18 cellular contexts compared by ENCODE assay signal in the genomic region with DNA sequence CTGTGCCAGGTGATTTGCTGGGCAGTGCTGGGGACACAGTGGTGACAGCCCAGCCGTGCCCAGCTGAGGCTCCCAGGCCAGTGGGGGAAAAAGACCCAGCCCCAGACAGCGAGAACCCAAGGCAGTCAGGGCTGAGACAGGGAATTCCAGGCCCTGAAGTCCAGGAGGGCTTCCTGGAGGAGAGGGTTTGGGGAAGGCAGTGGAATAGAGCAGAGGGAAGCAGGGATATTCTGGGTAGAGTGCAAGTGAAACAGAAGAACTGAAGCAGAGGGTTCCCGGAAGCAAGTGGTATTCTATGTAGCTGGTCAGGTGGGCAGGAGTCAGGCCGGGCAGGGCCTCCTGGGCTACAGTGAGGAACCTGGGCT. TPM values are rescaled to one million over a fixed set of nuclear protein-coding genes. Genes with fewer than 3 reads are reported as not detected.
"Had no signal": no experiment of that assay in that cellular context is flagged by ENCODE, and none has a peak within 500 bp of the region (broad histone marks: within the 10 kb centered on the region; RNA-seq: fewer than 3 reads in every experiment).

No MANE protein-coding gene starts in this region.

- H3K4me1 ChIP-seq: breast epithelium had no signal

- ATAC-seq: activated T-cell treated with anti-CD3 and anti-CD28 coated beads, Interleukin-2, amount 50 U/mL, for 4 hours; esophagus mucosa; left cardiac atrium; naive thymus-derived CD8-positive, alpha-beta T cell had no signal

- H3K4me2 ChIP-seq: SK-N-SH had no signal

- DNase-seq: activated CD4-positive, alpha-beta T cell treated with anti-CD3 and anti-CD28 coated beads, Interleukin-2, amount 50 U/mL, for 48 hours; activated CD4-positive, CD25-positive, alpha-beta regulatory T cell treated with anti-CD3 and anti-CD28 coated beads, Interleukin-2, amount 50 U/mL, for 72 hours; activated gamma-delta T cell treated with Interleukin-2 at 50 U/mL for 16 hours; activated naive CD8-positive, alpha-beta T cell treated with anti-CD3 and anti-CD28 coated beads, Interleukin-2, amount 10 ng/mL, durations not matched to agents 7 days and 5 days; activated T-cell treated with anti-CD3 and anti-CD28 coated beads, Interleukin-2, amount 50 U/mL, for 4 hours; anterior cingulate cortex; left cardiac atrium; naive thymus-derived CD8-positive, alpha-beta T cell; SK-N-SH had no signal

- H3K27ac Mint-ChIP-seq: activated naive CD8-positive, alpha-beta T cell treated with anti-CD3 and anti-CD28 coated beads, Interleukin-2, amount 10 ng/mL, durations not matched to agents 7 days and 5 days had no signal

- H3K9me3 ChIP-seq: breast epithelium, right atrium auricular region, SK-N-SH, tibial nerve had no signal

- H3K4me3 ChIP-seq: breast epithelium, lung, right atrium auricular region, skin epidermis, tibial nerve had no signal

- H3K9ac ChIP-seq: SK-N-SH had no signal

- H3K36me3 ChIP-seq: breast epithelium, right atrium auricular region, tibial nerve had no signal

- H3K27ac ChIP-seq: breast epithelium, right atrium auricular region, skin epidermis, tibial nerve had no signal

- H3K36me3 Mint-ChIP-seq: activated naive CD8-positive, alpha-beta T cell treated with anti-CD3 and anti-CD28 coated beads, Interleukin-2, amount 10 ng/mL, durations not matched to agents 7 days and 5 days; naive thymus-derived CD8-positive, alpha-beta T cell had no signal

- H3K27me3 ChIP-seq: breast epithelium, right atrium auricular region, tibial nerve had no signal

- H3K4me3 Mint-ChIP-seq: activated naive CD8-positive, alpha-beta T cell treated with anti-CD3 and anti-CD28 coated beads, Interleukin-2, amount 10 ng/mL, durations not matched to agents 7 days and 5 days; activated T-cell treated with anti-CD3 and anti-CD28 coated beads, Interleukin-2, amount 50 U/mL, for 4 hours; naive thymus-derived CD8-positive, alpha-beta T cell had no signal

- H3K9me2 ChIP-seq: SK-N-SH had no signal

- H3K9me3 Mint-ChIP-seq: activated naive CD8-positive, alpha-beta T cell treated with anti-CD3 and anti-CD28 coated beads, Interleukin-2, amount 10 ng/mL, durations not matched to agents 7 days and 5 days; activated T-cell treated with anti-CD3 and anti-CD28 coated beads, Interleukin-2, amount 50 U/mL, for 4 hours; naive thymus-derived CD8-positive, alpha-beta T cell had no signal

RNA-seq across cellular contexts. Expression of a gene that starts 1.3 kb away (rescaled TPM):
- total RNA-seq: activated naive CD8-positive, alpha-beta T cell treated with anti-CD3 and anti-CD28 coated beads, Interleukin-2, amount 10 ng/mL, durations not matched to agents 7 days and 5 days; activated T-cell treated with anti-CD3 and anti-CD28 coated beads, Interleukin-2, amount 50 U/mL, for 4 hours; breast epithelium; chondrocyte; esophagus mucosa; left cardiac atrium; naive thymus-derived CD8-positive, alpha-beta T cell; osteocyte; right atrium auricular region; T-helper 1 cell treated with Interleukin-12 subunit alpha and Interleukin-12 subunit beta and Interleukin-4 antibody, amounts not matched to agents 30 ng/mL and 1 ng/mL, for 36 hours; tibial nerve had no signal
- polyA plus RNA-seq: lung; naive thymus-derived CD8-positive, alpha-beta T cell; SK-N-SH had no signal
